Comparison of ENCODE assay signal across 18 cellular contexts in genomic region chr18:58345875-58346274, GRCh38.
"Had no signal": no experiment of that assay in that cellular context is flagged by ENCODE, and none has a peak within 500 bp of the region (broad histone marks: within the 10 kb centered on the region; RNA-seq: fewer than 3 reads in every experiment).

No MANE protein-coding gene starts in this region.

- H3K27me3 Mint-ChIP-seq: activated naive CD8-positive, alpha-beta T cell treated with anti-CD3 and anti-CD28 coated beads for 36 hours; activated T-cell treated with anti-CD3 and anti-CD28 coated beads, Interleukin-2, amount 50 U/mL, for 24 hours; stimulated activated naive B cell treated with anti-CD40 and anti-IgM and Interleukin-4, amounts not matched to agents 10 μg/mL and 1 μg/mL and 100 μg/mL, for 72 hours had no signal

- H3K4me1 Mint-ChIP-seq: activated naive CD8-positive, alpha-beta T cell treated with anti-CD3 and anti-CD28 coated beads for 36 hours; stimulated activated naive B cell treated with anti-CD40 and anti-IgM and Interleukin-4, amounts not matched to agents 10 μg/mL and 1 μg/mL and 100 μg/mL, for 72 hours had no signal

- H3K9me3 Mint-ChIP-seq: activated naive CD8-positive, alpha-beta T cell treated with anti-CD3 and anti-CD28 coated beads for 36 hours; activated T-cell treated with anti-CD3 and anti-CD28 coated beads, Interleukin-2, amount 50 U/mL, for 24 hours; nephron progenitor cell; stimulated activated naive B cell treated with anti-CD40 and anti-IgM and Interleukin-4, amounts not matched to agents 10 μg/mL and 1 μg/mL and 100 μg/mL, for 72 hours; T-helper 2 cell treated with Interferon-gamma antibody and Interleukin-4, amounts not matched to agents 5 μg/mL and 100 μg/mL, for 36 hours had no signal

- H3K27ac ChIP-seq: colonic mucosa, epithelial cell of prostate, transverse colon, VCaP had no signal

- H3K4me1 ChIP-seq: colonic mucosa, transverse colon had no signal

- DNase-seq: activated CD4-positive, CD25-positive, alpha-beta regulatory T cell treated with anti-CD3 and anti-CD28 coated beads, Interleukin-2, amount 50 U/mL, for 72 hours; activated CD8-positive, alpha-beta memory T cell treated with anti-CD3 and anti-CD28 coated beads for 24 hours; activated CD8-positive, alpha-beta memory T cell treated with anti-CD3 and anti-CD28 coated beads, Interleukin-2, amount 50 U/mL, for 4 hours; activated naive CD4-positive, alpha-beta T cell treated with Interleukin-2 at 50 U/mL for 16 hours; activated naive CD8-positive, alpha-beta T cell treated with anti-CD3 and anti-CD28 coated beads for 36 hours; activated T-cell treated with anti-CD3 and anti-CD28 coated beads, Interleukin-2, amount 50 U/mL, for 24 hours; colonic mucosa; left ventricle myocardium superior; mammary epithelial cell; midbrain; nephron progenitor cell; small intestine; stimulated activated CD4-positive, alpha-beta T cell treated with anti-CD3 and anti-CD28 coated beads, Interleukin-15, amount 100 ng/mL, for 24 hours; stimulated activated naive B cell treated with anti-CD40 and anti-IgM and Interleukin-4, amounts not matched to agents 10 μg/mL and 1 μg/mL and 100 μg/mL, for 72 hours; transverse colon had no signal

- H3K4me3 ChIP-seq: colonic mucosa, transverse colon had no signal

- H3K27me3 ChIP-seq: colonic mucosa, transverse colon had no signal

- H3K27ac Mint-ChIP-seq: activated naive CD8-positive, alpha-beta T cell treated with anti-CD3 and anti-CD28 coated beads for 36 hours; activated T-cell treated with anti-CD3 and anti-CD28 coated beads, Interleukin-2, amount 50 U/mL, for 24 hours; stimulated activated naive B cell treated with anti-CD40 and anti-IgM and Interleukin-4, amounts not matched to agents 10 μg/mL and 1 μg/mL and 100 μg/mL, for 72 hours; T-helper 2 cell treated with Interferon-gamma antibody and Interleukin-4, amounts not matched to agents 5 μg/mL and 100 μg/mL, for 36 hours had no signal

- H3K4me3 Mint-ChIP-seq: activated naive CD8-positive, alpha-beta T cell treated with anti-CD3 and anti-CD28 coated beads for 36 hours; activated T-cell treated with anti-CD3 and anti-CD28 coated beads, Interleukin-2, amount 50 U/mL, for 24 hours; nephron progenitor cell; stimulated activated naive B cell treated with anti-CD40 and anti-IgM and Interleukin-4, amounts not matched to agents 10 μg/mL and 1 μg/mL and 100 μg/mL, for 72 hours; T-helper 2 cell treated with Interferon-gamma antibody and Interleukin-4, amounts not matched to agents 5 μg/mL and 100 μg/mL, for 36 hours had no signal

- H3K36me3 Mint-ChIP-seq: activated naive CD8-positive, alpha-beta T cell treated with anti-CD3 and anti-CD28 coated beads for 36 hours had no signal

- H3K9me3 ChIP-seq: colonic mucosa, transverse colon had no signal

- ATAC-seq: left ventricle myocardium superior; stimulated activated naive B cell treated with anti-CD40 and anti-IgM and Interleukin-4, amounts not matched to agents 10 μg/mL and 1 μg/mL and 100 μg/mL, for 72 hours had no signal
